Comparison of ENCODE assay signal across 26 cellular contexts in the genomic region with DNA sequence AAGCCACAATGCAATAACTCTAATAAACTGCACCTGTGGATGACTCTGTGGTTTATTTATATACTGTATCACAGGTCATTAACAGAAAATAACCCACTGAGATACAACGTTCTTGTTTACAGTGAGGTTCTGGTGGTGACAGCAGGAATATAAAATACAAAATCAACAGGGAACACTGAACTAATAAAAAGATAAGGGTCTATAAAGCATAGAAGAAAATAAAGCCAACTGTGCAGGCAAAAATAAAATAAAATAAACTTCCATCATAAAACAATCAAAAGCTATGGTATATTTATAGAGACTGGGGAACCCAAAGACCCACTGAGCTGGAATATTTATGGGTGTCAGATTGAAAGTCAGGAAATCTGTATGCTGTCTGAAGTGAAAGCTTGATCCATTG.
"Had no signal": no experiment of that assay in that cellular context is flagged by ENCODE, and none has a peak within 500 bp of the region (broad histone marks: within the 10 kb centered on the region; RNA-seq: fewer than 3 reads in every experiment).

No MANE protein-coding gene starts in this region.

- H3K4me1 ChIP-seq: esophagus squamous epithelium, heart right ventricle, left lung, parathyroid adenoma, right lobe of liver, tibial nerve, upper lobe of left lung had no signal

- H3K79me2 ChIP-seq: parathyroid adenoma had no signal

- H2AFZ ChIP-seq: neural progenitor cell, parathyroid adenoma had no signal

- DNase-seq: cortex of kidney; effector memory CD8-positive, alpha-beta T cell; erythroblast; esophagus squamous epithelium; foreskin melanocyte; glutamatergic neuron; heart right ventricle; hypothalamus; immature natural killer cell; islet precursor cell; left lung; mesenchymal stem cell; midbrain; naive thymus-derived CD4-positive, alpha-beta T cell; right lobe of liver; small intestine; stimulated activated CD4-positive, alpha-beta T cell treated with anti-CD3 and anti-CD28 coated beads, Interleukin-15, amount 100 ng/mL, for 24 hours; stimulated activated CD4-positive, alpha-beta T cell treated with anti-CD3 and anti-CD28 coated beads, Interleukin-2, amount 100 ng/mL, for 48 hours; stimulated activated naive B cell treated with anti-CD40 and anti-IgM and Interleukin-4, amounts not matched to agents 10 μg/mL and 1 μg/mL and 100 μg/mL, for 72 hours; upper lobe of left lung had no signal

- H3K27ac ChIP-seq: esophagus squamous epithelium, heart right ventricle, left lung, neural progenitor cell, parathyroid adenoma, right lobe of liver, thoracic aorta, tibial nerve, upper lobe of left lung had no signal

- H3K4me2 ChIP-seq: neural progenitor cell had no signal

- H3K27me3 ChIP-seq: esophagus squamous epithelium, heart right ventricle, left lung, neural progenitor cell, right lobe of liver, tibial nerve, upper lobe of left lung had no signal

- ATAC-seq: effector memory CD8-positive, alpha-beta T cell; heart right ventricle; left lung; naive thymus-derived CD4-positive, alpha-beta T cell; right lobe of liver; stimulated activated naive B cell treated with anti-CD40 and anti-IgM and Interleukin-4, amounts not matched to agents 10 μg/mL and 1 μg/mL and 100 μg/mL, for 72 hours had no signal

- H3K36me3 ChIP-seq: esophagus squamous epithelium, heart right ventricle, left lung, neural progenitor cell, right lobe of liver, thoracic aorta, tibial nerve, upper lobe of left lung had no signal

- FAIRE-seq: endometrium, small intestine, urothelium cell line had no signal

- H3K4me3 ChIP-seq: esophagus squamous epithelium, heart right ventricle, left lung, neural progenitor cell, right lobe of liver, thoracic aorta, tibial nerve, upper lobe of left lung had no signal

- H3K9me3 ChIP-seq: esophagus squamous epithelium, heart right ventricle, left lung, right lobe of liver, thoracic aorta, tibial nerve, upper lobe of left lung had no signal
